Comparison of ENCODE assay signal across 3 cellular contexts in genomic region chr1:224865510-224865909, GRCh38.
"Had no signal": no experiment of that assay in that cellular context is flagged by ENCODE, and none has a peak within 500 bp of the region (broad histone marks: within the 10 kb centered on the region; RNA-seq: fewer than 3 reads in every experiment).

No MANE protein-coding gene starts in this region.

- H3K4me3 ChIP-seq: GM12878 had no signal

- DNase-seq: GDM1, GF-D8 had no signal

- ATAC-seq: GM12878 had no signal
